34 cellular contexts compared by ENCODE assay signal in the genomic region with DNA sequence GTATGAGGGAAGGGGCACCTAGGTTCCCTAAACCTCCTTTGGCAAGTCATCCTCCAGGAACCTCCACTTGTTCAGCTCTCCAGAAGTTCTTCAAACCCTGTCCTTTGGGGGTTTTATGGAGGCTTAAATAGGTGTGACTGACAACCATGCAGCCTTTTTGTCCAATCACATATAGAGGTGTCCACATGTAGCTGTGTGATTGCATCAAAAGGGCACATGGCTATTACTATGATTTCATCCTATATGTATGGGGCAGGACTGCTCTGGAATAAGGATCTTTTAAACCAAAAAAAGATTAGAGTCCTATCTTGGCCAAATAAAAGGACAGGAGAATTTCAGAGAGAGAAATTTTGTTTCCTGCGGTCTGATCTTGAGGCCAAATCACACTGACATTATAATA.
"Had no signal": no experiment of that assay in that cellular context is flagged by ENCODE, and none has a peak within 500 bp of the region (broad histone marks: within the 10 kb centered on the region; RNA-seq: fewer than 3 reads in every experiment).

No MANE protein-coding gene starts in this region.

- H3K27me3 ChIP-seq: adrenal gland, ascending aorta, body of pancreas, brain microvascular endothelial cell, breast epithelium, cardiac muscle cell had no signal

- H3K36me3 ChIP-seq: adrenal gland, ascending aorta, brain microvascular endothelial cell, breast epithelium, cardiac muscle cell had no signal

- DNase-seq: activated effector memory CD4-positive, alpha-beta T cell treated with anti-CD3 and anti-CD28 coated beads, Interleukin-2, amount 50 U/mL, for 16 hours; activated effector memory CD4-positive, alpha-beta T cell treated with Interleukin-2 at 50 U/mL for 16 hours; activated gamma-delta T cell; activated gamma-delta T cell treated with Interleukin-2 at 50 U/mL for 16 hours; activated naive CD4-positive, alpha-beta T cell; activated naive CD4-positive, alpha-beta T cell treated with anti-CD3 and anti-CD28 coated beads for 36 hours; activated naive CD4-positive, alpha-beta T cell treated with anti-CD3 and anti-CD28 coated beads, Interleukin-2, amount 10 ng/mL, durations not matched to agents 7 days and 5 days; activated naive CD4-positive, alpha-beta T cell treated with anti-CD3 and anti-CD28 coated beads, Interleukin-2, amount 50 U/mL, for 16 hours; activated naive CD4-positive, alpha-beta T cell treated with Interleukin-2 at 50 U/mL for 16 hours; activated naive CD8-positive, alpha-beta T cell treated with anti-CD3 and anti-CD28 coated beads for 36 hours; activated naive CD8-positive, alpha-beta T cell treated with anti-CD3 and anti-CD28 coated beads, Interleukin-2, amount 10 ng/mL, durations not matched to agents 7 days and 5 days; activated naive CD8-positive, alpha-beta T cell treated with anti-CD3 and anti-CD28 coated beads, Interleukin-2, amount 50 U/mL, for 24 hours; activated T-cell treated with anti-CD3 and anti-CD28 coated beads, Interleukin-2, amount 50 U/mL, for 1 hour; activated T-cell treated with anti-CD3 and anti-CD28 coated beads, Interleukin-2, amount 50 U/mL, for 24 hours; activated T-cell treated with anti-CD3 and anti-CD28 coated beads, Interleukin-2, amount 50 U/mL, for 4 hours; activated T-cell treated with anti-CD3 and anti-CD28 coated beads, Interleukin-2, amount 50 U/mL, for 48 hours; activated T-cell treated with anti-CD3 and anti-CD28 coated beads, Interleukin-2, amount 50 U/mL, for 72 hours; adrenal gland; amniotic stem cell; amygdala; anterior cingulate cortex; aorta; body of pancreas; brain microvascular endothelial cell; caudate nucleus; central memory CD4-positive, alpha-beta T cell; cerebellar nuclear complex had no signal

- H3K4me1 ChIP-seq: adrenal gland, ascending aorta, body of pancreas, breast epithelium had no signal

- H3K27ac ChIP-seq: adrenal gland, ascending aorta, body of pancreas, brain microvascular endothelial cell, breast epithelium, cardiac muscle cell had no signal

- ATAC-seq: activated naive CD4-positive, alpha-beta T cell treated with anti-CD3 and anti-CD28 coated beads, Interleukin-2, amount 50 U/mL, for 72 hours; activated naive CD8-positive, alpha-beta T cell treated with anti-CD3 and anti-CD28 coated beads, Interleukin-2, amount 50 U/mL, for 24 hours; activated T-cell treated with anti-CD3 and anti-CD28 coated beads, Interleukin-2, amount 50 U/mL, for 4 hours; activated T-cell treated with anti-CD3 and anti-CD28 coated beads, Interleukin-2, amount 50 U/mL, for 72 hours; activated T-helper 17 cell treated with anti-CD3 and anti-CD28 coated beads, Interleukin-2, amount 50 U/mL, for 72 hours; body of pancreas had no signal

- H3K4me3 ChIP-seq: adrenal gland, ascending aorta, body of pancreas, breast epithelium, cardiac muscle cell had no signal

- FAIRE-seq: astrocyte, bronchial epithelial cell had no signal

- H3K9me3 ChIP-seq: adrenal gland, ascending aorta, body of pancreas had no signal
